16 cellular contexts compared by ENCODE assay signal in the genomic region with DNA sequence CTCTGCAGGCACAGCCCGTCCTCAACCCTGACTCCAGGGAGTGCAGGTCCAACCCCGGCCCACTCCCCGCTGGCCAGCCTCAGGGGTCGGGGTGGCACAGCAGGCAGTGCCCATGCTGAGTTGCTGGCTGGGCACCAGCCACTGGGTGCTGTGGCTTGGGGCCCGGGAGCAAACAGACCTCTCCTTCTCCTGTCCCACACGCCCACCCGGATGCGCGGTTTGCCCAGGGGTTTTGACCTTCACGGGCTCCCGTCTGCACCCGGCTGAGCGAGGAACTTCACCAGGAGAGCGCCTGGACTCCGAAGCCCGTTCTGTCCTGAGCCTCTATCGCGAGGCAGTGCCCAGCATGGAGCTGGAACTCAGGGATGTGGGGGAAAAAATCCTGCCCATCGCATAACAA. TPM values are rescaled to one million over a fixed set of nuclear protein-coding genes. Genes with fewer than 3 reads are reported as not detected.
DNase-seq lines count a peak whose midpoint lies in the region; TF ChIP-seq lines count a peak whose summit lies in the region.
"Had no signal": no experiment of that assay in that cellular context is flagged by ENCODE, and none has a peak within 500 bp of the region (broad histone marks: within the 10 kb centered on the region; RNA-seq: fewer than 3 reads in every experiment).

No MANE protein-coding gene starts in this region.

- H3K9me3 ChIP-seq in H9 (ENCODE audit: control insufficient read depth, low read depth, low read length) (no peaks in the 10 kb centered on the region), trophoblast cell (ENCODE audit: insufficient read depth, low read depth, low read length) (peaks cover 4% of the 10 kb centered on the region)
- H3K9me3 ChIP-seq: thyroid gland had no signal

- H2BK15ac ChIP-seq in H9 (ENCODE audit: low read depth, low read length): no peak overlapping the region

- intact Hi-C loops in dendritic cell treated with granulocyte-macrophage colony-stimulating factor and Interleukin-4, amounts not matched to agents 40 ng/mL and 50 ng/mL, for 4 days (cut with micrococcal nuclease): loop anchor here (5.0 kb wide), 2 partner anchors 39 to 79 kb away; a partner anchor contains a TSS

- H3K27ac ChIP-seq in H9 (ENCODE audit: insufficient read length, low read depth, low read length) (no peak overlapping the region), trophoblast cell (ENCODE audit: low read depth, low read length) (no peak overlapping the region)
- H3K27ac ChIP-seq: brain microvascular endothelial cell, sigmoid colon, thyroid gland had no signal

- H4K8ac ChIP-seq in H9 (replicated peaks; ENCODE audit: insufficient read length, low read depth, low read length) (no peak overlapping the region), trophoblast cell (ENCODE audit: low read depth, low read length) (no peak overlapping the region)

- H3K79me1 ChIP-seq in H9 (ENCODE audit: insufficient read depth, low read depth, low read length, poor library complexity, severe bottlenecking) (no peaks in the 10 kb centered on the region), trophoblast cell (ENCODE audit: low read length) (no peaks in the 10 kb centered on the region)

- H2AFZ ChIP-seq in H9 (ENCODE audit: low read length) (no peak overlapping the region), trophoblast cell (ENCODE audit: insufficient read depth, low read length, poor library complexity) (no peak overlapping the region)

- peak; percentile 70 for DNase-seq in A172 (ENCODE audit: low spot score)
- peak; percentile 24 for DNase-seq in H9
- no peak for DNase-seq in activated CD4-positive, alpha-beta T cell treated with anti-CD3 and anti-CD28 coated beads, Interleukin-2, amount 50 U/mL, for 4 hours
- DNase-seq in trophoblast cell: no peak
- no peak for DNase-seq in HT-29 (ENCODE audit: low spot score)
- DNase-seq in NK-92 treated with Interleukin-12 subunit alpha and Interleukin-12 subunit beta, amount 100 ng/mL, for 24 hours (lab: John Stamatoyannopoulos, UW): no peak
- DNase-seq: activated CD4-positive, alpha-beta T cell treated with anti-CD3 and anti-CD28 coated beads, Interleukin-2, amount 50 U/mL, for 1 hour; brain microvascular endothelial cell; effector memory CD4-positive, alpha-beta T cell; stimulated activated CD4-positive, alpha-beta T cell treated with anti-CD3 and anti-CD28 coated beads, Interleukin-4, amount 100 ng/mL, for 1 hour; stimulated activated CD8-positive, alpha-beta memory T cell treated with anti-CD3 and anti-CD28 coated beads, Interleukin-4, amount 100 ng/mL, for 48 hours had no signal

- no peaks in the 10 kb centered on the region for H3K79me2 ChIP-seq in H9 (ENCODE audit: insufficient read depth, low read length)
- no peaks in the 10 kb centered on the region for H3K79me2 ChIP-seq in trophoblast cell (ENCODE audit: control insufficient read depth, insufficient read depth, low read length, poor library complexity)

- H2BK12ac ChIP-seq in H9 (ENCODE audit: insufficient read length, low read depth, low read length): no peak overlapping the region
- H2BK12ac ChIP-seq in trophoblast cell (ENCODE audit: low read length): no peak overlapping the region

- no CpG with 5 or more reads among the region's 19 CpGs for WGBS in H9 (ENCODE audit: extremely low coverage, insufficient read length, low lambda C conversion rate)
- no CpG with 5 or more reads among the region's 19 CpGs for WGBS in trophoblast cell (ENCODE audit: extremely low coverage, insufficient coverage, insufficient read length)

- no peak overlapping the region for H3K23ac ChIP-seq in H9 (ENCODE audit: insufficient read length, low read depth, low read length)
- no peak overlapping the region for H3K23ac ChIP-seq in trophoblast cell (ENCODE audit: low read length)

- no peak overlapping the region for H3K56ac ChIP-seq in H9 (ENCODE audit: insufficient read length, low read depth, low read length)

- H2BK120ac ChIP-seq in H9 (ENCODE audit: low read depth, low read length, poor library complexity, severe bottlenecking) (no peak overlapping the region), trophoblast cell (ENCODE audit: insufficient read depth, low read length, poor library complexity) (no peak overlapping the region)

- H3K27me3 ChIP-seq in H9 (ENCODE audit: insufficient read depth, low read length): no peaks in the 10 kb centered on the region
- H3K27me3 ChIP-seq in trophoblast cell (ENCODE audit: insufficient read depth, low read length): no peaks in the 10 kb centered on the region
- H3K27me3 ChIP-seq: thyroid gland had no signal

- H4K20me1 ChIP-seq in H9 (ENCODE audit: control insufficient read depth, insufficient read depth, insufficient read length): no peaks in the 10 kb centered on the region

- H3K9me3 Mint-ChIP-seq in H9 (peaks cover 4 to 6% of the 10 kb centered on the region in 2 experiments; a peak in 4 of 5 replicates), nephron (no peaks in the 10 kb centered on the region)
- peaks cover 11% of the 10 kb centered on the region for H3K9me3 Mint-ChIP-seq in dendritic cell treated with granulocyte-macrophage colony-stimulating factor and Interleukin-4, amounts not matched to agents 40 ng/mL and 50 ng/mL, for 4 days

- H4K91ac ChIP-seq in H9 (ENCODE audit: insufficient read length, low read depth, low read length): no peak overlapping the region
- no peak overlapping the region for H4K91ac ChIP-seq in trophoblast cell (ENCODE audit: low read depth, low read length)

- no peak overlapping the region for H3K4me2 ChIP-seq in H9 (ENCODE audit: insufficient read depth, insufficient read length, low read length)
- no peak overlapping the region for H3K4me2 ChIP-seq in trophoblast cell (ENCODE audit: low read length)

- H3K27me3 Mint-ChIP-seq in H9 (ENCODE audit: low read depth) (peaks cover 9% of the 10 kb centered on the region), nephron (ENCODE audit: low read depth) (no peaks in the 10 kb centered on the region)
- H3K27me3 Mint-ChIP-seq in dendritic cell treated with granulocyte-macrophage colony-stimulating factor and Interleukin-4, amounts not matched to agents 40 ng/mL and 50 ng/mL, for 4 days: peaks cover 55% of the 10 kb centered on the region
- H3K27me3 Mint-ChIP-seq: activated naive CD8-positive, alpha-beta T cell had no signal

- H3K4me3 Mint-ChIP-seq in H9 (no peak overlapping the region; a peak in 1 of 5 replicates), nephron (no peak overlapping the region)
- no peak overlapping the region for H3K4me3 Mint-ChIP-seq in dendritic cell treated with granulocyte-macrophage colony-stimulating factor and Interleukin-4, amounts not matched to agents 40 ng/mL and 50 ng/mL, for 4 days
- H3K4me3 Mint-ChIP-seq: activated naive CD8-positive, alpha-beta T cell had no signal

- H3K4me1 ChIP-seq in H9 (ENCODE audit: insufficient read depth, low read length) (no peaks in the 10 kb centered on the region; the same call in 1 of the 2 replicates), trophoblast cell (ENCODE audit: control insufficient read depth in 1 of 2, insufficient read depth in 2 of 2, low read length in 2 of 2) (peaks cover 0 to 2% of the 10 kb centered on the region in 2 experiments)

- H3K36me3 ChIP-seq in trophoblast cell (ENCODE audit: control insufficient read depth in 1 of 2, insufficient read depth in 2 of 2, low read length in 2 of 2): no peaks in the 10 kb centered on the region
- H3K36me3 ChIP-seq: brain microvascular endothelial cell, sigmoid colon, thyroid gland had no signal

- H3K4me1 Mint-ChIP-seq in H9: peaks cover 9 to 17% of the 10 kb centered on the region in 2 experiments
- peaks cover 19% of the 10 kb centered on the region for H3K4me1 Mint-ChIP-seq in dendritic cell treated with granulocyte-macrophage colony-stimulating factor and Interleukin-4, amounts not matched to agents 40 ng/mL and 50 ng/mL, for 4 days (ENCODE audit: low read depth)
- H3K4me1 Mint-ChIP-seq in nephron: peaks cover 18% of the 10 kb centered on the region

- no peaks in the 10 kb centered on the region for H3K23me2 ChIP-seq in H9 (ENCODE audit: insufficient read length, low read depth, low read length, poor library complexity, severe bottlenecking)

- H3K4me3 ChIP-seq in trophoblast cell (ENCODE audit: low read depth, low read length): no peak overlapping the region
- H3K4me3 ChIP-seq: sigmoid colon, thyroid gland had no signal

- H3K14ac ChIP-seq in H9 (ENCODE audit: insufficient read depth, low read length) (no peak overlapping the region), trophoblast cell (ENCODE audit: low read length) (no peak overlapping the region)

- H3K27ac Mint-ChIP-seq in H9 (no peak overlapping the region; a peak in 1 of 7 replicates), nephron (peak overlapping the region in 2 of 3 experiments; percentile 55 to 56)
- H3K27ac Mint-ChIP-seq in dendritic cell treated with granulocyte-macrophage colony-stimulating factor and Interleukin-4, amounts not matched to agents 40 ng/mL and 50 ng/mL, for 4 days: peak overlapping the region; percentile 55
- H3K27ac Mint-ChIP-seq: activated naive CD8-positive, alpha-beta T cell had no signal

- no peak overlapping the region for H4K12ac ChIP-seq in trophoblast cell (ENCODE audit: low read depth, low read length)

- no peak overlapping the region for H2AK5ac ChIP-seq in H9 (ENCODE audit: insufficient read length, low read length)
- no peak overlapping the region for H2AK5ac ChIP-seq in trophoblast cell (ENCODE audit: low read length)

- no peak for TF ChIP-seq CTCF in H9 (conservative IDR thresholded peaks at IDR 0.05)
- no peak for TF ChIP-seq CTCF in nephron (IDR thresholded peaks at IDR 0.05; ENCODE audit: unreplicated experiment in 3 of 3)

- H3K36me3 Mint-ChIP-seq in H9 (ENCODE audit: insufficient read depth in 1 of 3, low read depth in 3 of 3) (no peaks in the 10 kb centered on the region), nephron (ENCODE audit: low read depth) (no peaks in the 10 kb centered on the region)
- H3K36me3 Mint-ChIP-seq in dendritic cell treated with granulocyte-macrophage colony-stimulating factor and Interleukin-4, amounts not matched to agents 40 ng/mL and 50 ng/mL, for 4 days (ENCODE audit: low read depth): no peaks in the 10 kb centered on the region
- H3K36me3 Mint-ChIP-seq: activated naive CD8-positive, alpha-beta T cell had no signal

- H3T11ph ChIP-seq in H9 (ENCODE audit: low read length): no peak overlapping the region

- H2BK20ac ChIP-seq in H9 (ENCODE audit: low read depth, low read length, poor library complexity, severe bottlenecking): no peak overlapping the region

- no peak overlapping the region for H2BK5ac ChIP-seq in H9 (ENCODE audit: insufficient read length, low read length)
- H2BK5ac ChIP-seq in trophoblast cell (ENCODE audit: low read depth, low read length, poor library complexity): no peak overlapping the region

- H3K4ac ChIP-seq in H9 (ENCODE audit: low read depth, low read length) (no peak overlapping the region), trophoblast cell (ENCODE audit: low read depth, low read length) (no peak overlapping the region)

- H3K18ac ChIP-seq in H9 (ENCODE audit: insufficient read length, low read depth, low read length) (no peak overlapping the region), trophoblast cell (ENCODE audit: low read length) (no peak overlapping the region)

- no peak overlapping the region for H4K5ac ChIP-seq in H9 (ENCODE audit: insufficient read length, low read depth, low read length)

- H3K9ac ChIP-seq in H9 (ENCODE audit: extremely low read depth, insufficient read length, low read length) (no peak overlapping the region), trophoblast cell (ENCODE audit: low read length) (no peak overlapping the region)

RNA-seq across cellular contexts. Expression of a gene that starts 2.6 kb away (rescaled TPM):
- total RNA-seq in A172 (2014; rRNA removed; shearing (Covaris generic)): not detected in 2 replicates
- total RNA-seq in H9 (2021): not detected in 2 replicates
- not detected in 2 replicates for polyA plus RNA-seq in trophoblast cell (2013)
- not detected in 2 replicates for total RNA-seq in HT-29 (2014; rRNA removed; shearing (Covaris generic))
- total RNA-seq: sigmoid colon, thyroid gland had no signal
- polyA plus RNA-seq: sigmoid colon had no signal

RNA-seq across cellular contexts. Expression of a gene that starts 40.8 kb away (rescaled TPM):
- total RNA-seq in A172 (2014; rRNA removed; shearing (Covaris generic)): 21.2 and 32.5 TPM in 2 replicates
- total RNA-seq in H9 (2021): 52.9 and 55.3 TPM in 2 replicates
- polyA plus RNA-seq in trophoblast cell (2013): 4.9 and 5.3 TPM in 2 replicates
- total RNA-seq in HT-29 (2014; rRNA removed; shearing (Covaris generic)): 85.6 and 87.5 TPM in 2 replicates

Comparison
In these comparisons a context has a peak if more than half of its experiments do, and no peak if none do; other contexts are left out.
1. DNase-seq: peak in A172 (single experiment) and H9 (single experiment); none in activated CD4-positive, alpha-beta T cell treated with anti-CD3 and anti-CD28 coated beads, Interleukin-2, amount 50 U/mL, for 4 hours (0 of 2), trophoblast cell (0 of 2), HT-29 (single experiment) and NK-92 treated with Interleukin-12 subunit alpha and Interleukin-12 subunit beta, amount 100 ng/mL, for 24 hours (single experiment).
2. H3K27ac Mint-ChIP-seq: peak in dendritic cell treated with granulocyte-macrophage colony-stimulating factor and Interleukin-4, amounts not matched to agents 40 ng/mL and 50 ng/mL, for 4 days (single experiment) and nephron (2 of 3); none in H9 (0 of 3).